ENCODE assay signal across 7 cellular contexts in the genomic region with DNA sequence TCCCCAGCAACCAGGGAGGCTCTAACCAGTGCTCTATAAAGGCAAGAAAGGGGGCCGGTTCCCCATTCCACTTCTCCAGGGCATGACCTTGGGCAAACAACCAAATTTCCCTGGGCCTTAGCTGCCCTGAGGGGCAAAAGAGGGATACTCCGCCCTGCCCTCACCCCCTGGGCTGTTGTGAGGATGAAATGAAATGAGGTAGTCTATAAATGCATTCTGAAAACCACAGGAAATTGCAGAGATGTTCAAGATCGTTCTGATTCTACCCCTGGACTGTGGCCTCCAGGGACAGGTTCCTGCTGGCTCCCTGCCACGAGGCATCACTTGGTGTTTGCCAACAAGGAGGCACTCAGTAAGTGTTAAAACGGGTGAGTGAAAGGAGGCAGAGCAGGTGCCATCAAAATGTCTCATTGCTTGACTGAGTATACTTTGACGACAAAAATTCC. TPM values are rescaled to one million over a fixed set of nuclear protein-coding genes. Genes with fewer than 3 reads are reported as not detected.
DNase-seq lines count a peak whose midpoint lies in the region; ATAC-seq, FAIRE-seq and TF ChIP-seq lines count a peak whose summit lies in the region.

No MANE protein-coding gene starts in this region.

- peaks cover 34% of the 10 kb centered on the region for H3K36me3 Mint-ChIP-seq in activated T-helper 1 cell treated with anti-CD3 and anti-CD28 coated beads, Interleukin-12 subunit alpha, Interleukin-12 subunit beta, Interleukin-2, Interleukin-4 antibody, amounts not matched to agents 30 ng/mL and 10 ng/mL and 1 ng/mL, durations not matched to agents 14 hours and 24 hours and 36 hours (ENCODE audit: low read depth)
- peaks cover 5 to 8% (median 5%) of the 10 kb centered on the region in 3 donors for H3K36me3 Mint-ChIP-seq in immature natural killer cell

- intact Hi-C loops in activated T-helper 1 cell treated with anti-CD3 and anti-CD28 coated beads, Interleukin-12 subunit alpha, Interleukin-12 subunit beta, Interleukin-2, Interleukin-4 antibody, amounts not matched to agents 30 ng/mL and 10 ng/mL and 1 ng/mL, durations not matched to agents 14 hours and 24 hours and 36 hours (cut with micrococcal nuclease), result loop anchor here (5.0 kb wide), 2 partner anchors 232 to 337 kb away; a partner anchor contains a TSS
- intact Hi-C loops in vagina (cut with DNase I), result no loop called here

- H3K27me3 ChIP-seq in vagina, result no peaks in the 10 kb centered on the region

- no peak for FAIRE-seq in HTR-8/SVneo (lab: Jason Lieb, UNC)

- H3K4me3 ChIP-seq in GM12865 (ENCODE audit: low read depth, low read length) (peak overlapping the region; percentile 65), vagina (peak overlapping the region in 1 of 2 donors; percentile 7)

- H3K27ac ChIP-seq in vagina, result peak overlapping the region; percentile 64

- peak overlapping the region; percentile 96 for H3K27ac Mint-ChIP-seq in activated T-helper 1 cell treated with anti-CD3 and anti-CD28 coated beads, Interleukin-12 subunit alpha, Interleukin-12 subunit beta, Interleukin-2, Interleukin-4 antibody, amounts not matched to agents 30 ng/mL and 10 ng/mL and 1 ng/mL, durations not matched to agents 14 hours and 24 hours and 36 hours
- peak overlapping the region; percentile 92 to 99 (median 97) for H3K27ac Mint-ChIP-seq in immature natural killer cell

- H3K9me3 Mint-ChIP-seq in activated T-helper 1 cell treated with anti-CD3 and anti-CD28 coated beads, Interleukin-12 subunit alpha, Interleukin-12 subunit beta, Interleukin-2, Interleukin-4 antibody, amounts not matched to agents 30 ng/mL and 10 ng/mL and 1 ng/mL, durations not matched to agents 14 hours and 24 hours and 36 hours, result no peaks in the 10 kb centered on the region
- H3K9me3 Mint-ChIP-seq in immature natural killer cell, result no peaks in the 10 kb centered on the region

- ATAC-seq in HG03439 (IDR thresholded peaks at IDR 0.05; ENCODE audit: unreplicated experiment), result no peak

- H3K27me3 Mint-ChIP-seq in activated T-helper 1 cell treated with anti-CD3 and anti-CD28 coated beads, Interleukin-12 subunit alpha, Interleukin-12 subunit beta, Interleukin-2, Interleukin-4 antibody, amounts not matched to agents 30 ng/mL and 10 ng/mL and 1 ng/mL, durations not matched to agents 14 hours and 24 hours and 36 hours (ENCODE audit: insufficient read depth), result no peaks in the 10 kb centered on the region
- peaks cover 8 to 14% (median 13%) of the 10 kb centered on the region in 3 donors for H3K27me3 Mint-ChIP-seq in immature natural killer cell (ENCODE audit: low read depth in 3 of 3)

- peaks cover 84% of the 10 kb centered on the region for H3K4me1 Mint-ChIP-seq in activated T-helper 1 cell treated with anti-CD3 and anti-CD28 coated beads, Interleukin-12 subunit alpha, Interleukin-12 subunit beta, Interleukin-2, Interleukin-4 antibody, amounts not matched to agents 30 ng/mL and 10 ng/mL and 1 ng/mL, durations not matched to agents 14 hours and 24 hours and 36 hours (ENCODE audit: low read depth)
- H3K4me1 Mint-ChIP-seq in immature natural killer cell, result peaks cover 97 to 98% of the 10 kb centered on the region in 2 donors

- H3K36me3 ChIP-seq in vagina, result peaks cover 0 to 5% of the 10 kb centered on the region in 2 donors

- H3K9me3 ChIP-seq in vagina, result no peaks in the 10 kb centered on the region

- no peak for TF ChIP-seq POLR2A in vagina (IDR thresholded peaks at IDR 0.05)

- DNase-seq in GM12865 (ENCODE audit: low read depth), result peak; percentile 75
- peak; percentile 69 for DNase-seq in NCI-H2029 (lab: John Stamatoyannopoulos, UW)
- no peak for DNase-seq in activated T-helper 1 cell treated with anti-CD3 and anti-CD28 coated beads, Interleukin-12 subunit alpha, Interleukin-12 subunit beta, Interleukin-2, Interleukin-4 antibody, amounts not matched to agents 30 ng/mL and 10 ng/mL and 1 ng/mL, durations not matched to agents 14 hours and 24 hours and 36 hours (ENCODE audit: low spot score)
- DNase-seq in immature natural killer cell, result peak; percentile 64 to 73 (median 66)
- no peak for DNase-seq in vagina (ENCODE audit: extremely low spot score in 2 of 2)
- DNase-seq in HTR-8/SVneo (ENCODE audit: insufficient read length, low spot score), result no peak

- H3K4me3 Mint-ChIP-seq in activated T-helper 1 cell treated with anti-CD3 and anti-CD28 coated beads, Interleukin-12 subunit alpha, Interleukin-12 subunit beta, Interleukin-2, Interleukin-4 antibody, amounts not matched to agents 30 ng/mL and 10 ng/mL and 1 ng/mL, durations not matched to agents 14 hours and 24 hours and 36 hours, result peak overlapping the region; percentile 73
- H3K4me3 Mint-ChIP-seq in immature natural killer cell, result peak overlapping the region; percentile 77 to 86 (median 82)

- H3K4me1 ChIP-seq in vagina, result peaks cover 98% of the 10 kb centered on the region

- TF ChIP-seq CTCF in GM12865 (IDR thresholded peaks at IDR 0.05; ENCODE audit: insufficient read depth, low read depth, low read length, missing control alignments) (no peak), vagina (IDR thresholded peaks at IDR 0.05) (no peak)

RNA-seq across cellular contexts. Expression of a gene that starts 5.7 kb away (rescaled TPM):
- 168 and 172 TPM in 2 replicates for total RNA-seq in activated T-helper 1 cell treated with anti-CD3 and anti-CD28 coated beads, Interleukin-12 subunit alpha, Interleukin-12 subunit beta, Interleukin-2, Interleukin-4 antibody, amounts not matched to agents 30 ng/mL and 10 ng/mL and 1 ng/mL, durations not matched to agents 14 hours and 24 hours and 36 hours
- polyA plus RNA-seq in immature natural killer cell, result 10 to 100 TPM in 1 of 3 donors, 1 to 10 TPM in 2; 1.2 to 15.8 (median 7.4) TPM
- total RNA-seq in vagina, result 57.9 TPM

Comparison
In these comparisons a context has a peak if more than half of its experiments do, and no peak if none do; other contexts are left out.
1. DNase-seq: peak in GM12865 (single experiment), NCI-H2029 (single experiment) and immature natural killer cell (3 of 3); none in activated T-helper 1 cell treated with anti-CD3 and anti-CD28 coated beads, Interleukin-12 subunit alpha, Interleukin-12 subunit beta, Interleukin-2, Interleukin-4 antibody, amounts not matched to agents 30 ng/mL and 10 ng/mL and 1 ng/mL, durations not matched to agents 14 hours and 24 hours and 36 hours (single experiment), vagina (0 of 2) and HTR-8/SVneo (single experiment).